In genomic region chr17:81387235-81388060, GRCh38 we compare ENCODE assay signal across 1 cellular context.
TF ChIP-seq lines count a peak whose summit lies in the region.

No MANE protein-coding gene starts in this region.

TF ChIP-seq in K562, 482 proteins besides CTCF, POLR2A, EP300 and RAD21 (continued from another document and continues in another):
- TF ChIP-seq, protein P1, sequence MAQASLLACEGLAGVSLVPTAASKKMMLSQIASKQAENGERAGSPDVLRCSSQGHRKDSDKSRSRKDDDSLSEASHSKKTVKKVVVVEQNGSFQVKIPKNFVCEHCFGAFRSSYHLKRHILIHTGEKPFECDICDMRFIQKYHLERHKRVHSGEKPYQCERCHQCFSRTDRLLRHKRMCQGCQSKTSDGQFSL (CRISPR knock-in tag; IDR thresholded peaks at IDR 0.05), result no peak
- TF ChIP-seq, protein P1 (tag; IDR thresholded peaks at IDR 0.05), result 0 out of 4 replicates have a peak, but pooled peaks of 1 of the 2 experiments have one; percentile 42
- 0 out of 2 replicates have a peak, but pooled peaks have one; percentile 25 for TF ChIP-seq LCOR (CRISPR knock-in tag; IDR thresholded peaks at IDR 0.05)
- no peak for TF ChIP-seq IFI16 (CRISPR knock-in tag; IDR thresholded peaks at IDR 0.05)
- no peak for TF ChIP-seq HMG20A (CRISPR knock-in tag; conservative IDR thresholded peaks at IDR 0.05)
- no peak for TF ChIP-seq ZBTB8A (IDR thresholded peaks at IDR 0.05; ENCODE audit: partially characterized antibody)
- TF ChIP-seq GTF2E2 (tag; IDR thresholded peaks at IDR 0.05), result peak; percentile 45
- TF ChIP-seq KDM2B (CRISPR knock-in tag; IDR thresholded peaks at IDR 0.05), result 0 out of 2 replicates have a peak, but pooled peaks have one; percentile 41
- TF ChIP-seq PBX2 (CRISPR knock-in tag; IDR thresholded peaks at IDR 0.05; ENCODE audit: low read depth), result no peak
- peak; percentile 79 for TF ChIP-seq PBX2 (tag; conservative IDR thresholded peaks at IDR 0.05; ENCODE audit: low read depth)
- TF ChIP-seq, protein P2, sequence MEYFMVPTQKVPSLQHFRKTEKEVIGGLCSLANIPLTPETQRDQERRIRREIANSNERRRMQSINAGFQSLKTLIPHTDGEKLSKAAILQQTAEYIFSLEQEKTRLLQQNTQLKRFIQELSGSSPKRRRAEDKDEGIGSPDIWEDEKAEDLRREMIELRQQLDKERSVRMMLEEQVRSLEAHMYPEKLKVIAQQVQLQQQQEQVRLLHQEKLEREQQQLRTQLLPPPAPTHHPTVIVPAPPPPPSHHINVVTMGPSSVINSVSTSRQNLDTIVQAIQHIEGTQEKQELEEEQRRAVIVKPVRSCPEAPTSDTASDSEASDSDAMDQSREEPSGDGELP (CRISPR knock-in tag; IDR thresholded peaks at IDR 0.05; ENCODE audit: borderline replicate concordance), result peak; percentile 66
- TF ChIP-seq ZNF511 (CRISPR knock-in tag; IDR thresholded peaks at IDR 0.05), result peak; percentile 50; the same call in 1 of the 2 replicates
- TF ChIP-seq ETV5 (CRISPR knock-in tag; IDR thresholded peaks at IDR 0.05; ENCODE audit: low read depth), result peak; percentile 64; the same call in 1 of the 2 replicates
- TF ChIP-seq, protein P3, sequence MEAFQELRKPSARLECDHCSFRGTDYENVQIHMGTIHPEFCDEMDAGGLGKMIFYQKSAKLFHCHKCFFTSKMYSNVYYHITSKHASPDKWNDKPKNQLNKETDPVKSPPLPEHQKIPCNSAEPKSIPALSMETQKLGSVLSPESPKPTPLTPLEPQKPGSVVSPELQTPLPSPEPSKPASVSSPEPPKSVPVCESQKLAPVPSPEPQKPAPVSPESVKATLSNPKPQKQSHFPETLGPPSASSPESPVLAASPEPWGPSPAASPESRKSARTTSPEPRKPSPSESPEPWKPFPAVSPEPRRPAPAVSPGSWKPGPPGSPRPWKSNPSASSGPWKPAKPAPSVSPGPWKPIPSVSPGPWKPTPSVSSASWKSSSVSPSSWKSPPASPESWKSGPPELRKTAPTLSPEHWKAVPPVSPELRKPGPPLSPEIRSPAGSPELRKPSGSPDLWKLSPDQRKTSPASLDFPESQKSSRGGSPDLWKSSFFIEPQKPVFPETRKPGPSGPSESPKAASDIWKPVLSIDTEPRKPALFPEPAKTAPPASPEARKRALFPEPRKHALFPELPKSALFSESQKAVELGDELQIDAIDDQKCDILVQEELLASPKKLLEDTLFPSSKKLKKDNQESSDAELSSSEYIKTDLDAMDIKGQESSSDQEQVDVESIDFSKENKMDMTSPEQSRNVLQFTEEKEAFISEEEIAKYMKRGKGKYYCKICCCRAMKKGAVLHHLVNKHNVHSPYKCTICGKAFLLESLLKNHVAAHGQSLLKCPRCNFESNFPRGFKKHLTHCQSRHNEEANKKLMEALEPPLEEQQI (IDR thresholded peaks at IDR 0.05), result no peak
- no peak for TF ChIP-seq NFE2L1 (tag; IDR thresholded peaks at IDR 0.05; ENCODE audit: borderline replicate concordance, low read depth)
- TF ChIP-seq PRMT5 (CRISPR knock-in tag; IDR thresholded peaks at IDR 0.05), result no peak
- TF ChIP-seq GABPB1 (CRISPR knock-in tag; IDR thresholded peaks at IDR 0.05), result peak; percentile 35; the same call in 1 of the 2 replicates
- no peak for TF ChIP-seq SP2 (IDR thresholded peaks at IDR 0.05; ENCODE audit: extremely low read depth, low read depth, low read length, poor library complexity, severe bottlenecking)
- TF ChIP-seq ZBTB9 (CRISPR knock-in tag; IDR thresholded peaks at IDR 0.05), result peak; percentile 78
- peak; percentile 26; the same call in 1 of the 2 replicates for TF ChIP-seq PHB (CRISPR knock-in tag; IDR thresholded peaks at IDR 0.05)
- peak; percentile 48; the same call in 1 of the 2 replicates for TF ChIP-seq SUPT5H (IDR thresholded peaks at IDR 0.05)
- TF ChIP-seq POLR2H (tag; IDR thresholded peaks at IDR 0.05; ENCODE audit: low read depth), result peak; percentile 24; the same call in 1 of the 2 replicates
- TF ChIP-seq KDM4B (IDR thresholded peaks at IDR 0.05; ENCODE audit: borderline replicate concordance in 2 of 2, low read depth in 1 of 2), result peak in 1 of 2 experiments; percentile 52; a peak in 1 of 4 replicates
- TF ChIP-seq SMAD4 (CRISPR knock-in tag; conservative IDR thresholded peaks at IDR 0.05), result peak; percentile 36
- TF ChIP-seq ARID4B (CRISPR knock-in tag; IDR thresholded peaks at IDR 0.05), result no peak
- TF ChIP-seq ARHGAP35 (IDR thresholded peaks at IDR 0.05; ENCODE audit: partially characterized antibody), result no peak
- TF ChIP-seq POLR2G (IDR thresholded peaks at IDR 0.05; ENCODE audit: low read depth, low read length), result peak; percentile 79
- TF ChIP-seq E2F1 (CRISPR knock-in tag; IDR thresholded peaks at IDR 0.05), result no peak
- TF ChIP-seq, protein P4, sequence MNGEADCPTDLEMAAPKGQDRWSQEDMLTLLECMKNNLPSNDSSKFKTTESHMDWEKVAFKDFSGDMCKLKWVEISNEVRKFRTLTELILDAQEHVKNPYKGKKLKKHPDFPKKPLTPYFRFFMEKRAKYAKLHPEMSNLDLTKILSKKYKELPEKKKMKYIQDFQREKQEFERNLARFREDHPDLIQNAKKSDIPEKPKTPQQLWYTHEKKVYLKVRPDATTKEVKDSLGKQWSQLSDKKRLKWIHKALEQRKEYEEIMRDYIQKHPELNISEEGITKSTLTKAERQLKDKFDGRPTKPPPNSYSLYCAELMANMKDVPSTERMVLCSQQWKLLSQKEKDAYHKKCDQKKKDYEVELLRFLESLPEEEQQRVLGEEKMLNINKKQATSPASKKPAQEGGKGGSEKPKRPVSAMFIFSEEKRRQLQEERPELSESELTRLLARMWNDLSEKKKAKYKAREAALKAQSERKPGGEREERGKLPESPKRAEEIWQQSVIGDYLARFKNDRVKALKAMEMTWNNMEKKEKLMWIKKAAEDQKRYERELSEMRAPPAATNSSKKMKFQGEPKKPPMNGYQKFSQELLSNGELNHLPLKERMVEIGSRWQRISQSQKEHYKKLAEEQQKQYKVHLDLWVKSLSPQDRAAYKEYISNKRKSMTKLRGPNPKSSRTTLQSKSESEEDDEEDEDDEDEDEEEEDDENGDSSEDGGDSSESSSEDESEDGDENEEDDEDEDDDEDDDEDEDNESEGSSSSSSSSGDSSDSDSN (IDR thresholded peaks at IDR 0.05; ENCODE audit: borderline replicate concordance in 1 of 2, low read depth in 2 of 2, low read length in 2 of 2), result peak; percentile 45 to 86; a peak in 3 of 4 replicates
- peak; percentile 56 for TF ChIP-seq POLR2B (IDR thresholded peaks at IDR 0.05; ENCODE audit: low read depth, partially characterized antibody)
- no peak for TF ChIP-seq PURB (CRISPR knock-in tag; IDR thresholded peaks at IDR 0.05; ENCODE audit: low read depth)
- no peak for TF ChIP-seq ELF2 (CRISPR knock-in tag; IDR thresholded peaks at IDR 0.05)
- peak; percentile 20; the same call in 1 of the 2 replicates for TF ChIP-seq KAT7 (CRISPR knock-in tag; IDR thresholded peaks at IDR 0.05; ENCODE audit: borderline replicate concordance)
- TF ChIP-seq TCF7 (IDR thresholded peaks at IDR 0.05; ENCODE audit: borderline replicate concordance), result no peak
- TF ChIP-seq ESRRA (IDR thresholded peaks at IDR 0.05; ENCODE audit: borderline replicate concordance, low read depth), result peak; percentile 21; the same call in 1 of the 2 replicates
- TF ChIP-seq GATAD2B (IDR thresholded peaks at IDR 0.05; ENCODE audit: borderline replicate concordance), result 0 out of 2 replicates have a peak, but pooled peaks have one; percentile 37
- no peak for TF ChIP-seq BRF1 (IDR thresholded peaks at IDR 0.05; ENCODE audit: borderline replicate concordance, extremely low read depth, insufficient read length)
- TF ChIP-seq RCOR1 (IDR thresholded peaks at IDR 0.05; ENCODE audit: borderline replicate concordance in 1 of 2, low read depth in 2 of 2, low read length in 2 of 2), result 0 out of 4 replicates have a peak, but pooled peaks of 1 of the 2 experiments have one; percentile 11
- TF ChIP-seq, protein P5, sequence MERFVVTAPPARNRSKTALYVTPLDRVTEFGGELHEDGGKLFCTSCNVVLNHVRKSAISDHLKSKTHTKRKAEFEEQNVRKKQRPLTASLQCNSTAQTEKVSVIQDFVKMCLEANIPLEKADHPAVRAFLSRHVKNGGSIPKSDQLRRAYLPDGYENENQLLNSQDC (CRISPR knock-in tag; IDR thresholded peaks at IDR 0.05), result no peak
- peak; percentile 51; the same call in 1 of the 2 replicates for TF ChIP-seq ATF7 (IDR thresholded peaks at IDR 0.05)
- TF ChIP-seq L3MBTL2 (IDR thresholded peaks at IDR 0.05), result peak; percentile 79; the same call in 1 of the 2 replicates
- TF ChIP-seq KDM5B (IDR thresholded peaks at IDR 0.05; ENCODE audit: insufficient replicate concordance, low read depth, low read length), result peak; percentile 67
- TF ChIP-seq HNRNPK (IDR thresholded peaks at IDR 0.05; ENCODE audit: low read depth, low read length, poor library complexity, severe bottlenecking), result no peak
- TF ChIP-seq HDAC2 (IDR thresholded peaks at IDR 0.05), result 0 out of 2 replicates have a peak, but pooled peaks have one; percentile 36
